8 cellular contexts compared by ENCODE assay signal in the genomic region with DNA sequence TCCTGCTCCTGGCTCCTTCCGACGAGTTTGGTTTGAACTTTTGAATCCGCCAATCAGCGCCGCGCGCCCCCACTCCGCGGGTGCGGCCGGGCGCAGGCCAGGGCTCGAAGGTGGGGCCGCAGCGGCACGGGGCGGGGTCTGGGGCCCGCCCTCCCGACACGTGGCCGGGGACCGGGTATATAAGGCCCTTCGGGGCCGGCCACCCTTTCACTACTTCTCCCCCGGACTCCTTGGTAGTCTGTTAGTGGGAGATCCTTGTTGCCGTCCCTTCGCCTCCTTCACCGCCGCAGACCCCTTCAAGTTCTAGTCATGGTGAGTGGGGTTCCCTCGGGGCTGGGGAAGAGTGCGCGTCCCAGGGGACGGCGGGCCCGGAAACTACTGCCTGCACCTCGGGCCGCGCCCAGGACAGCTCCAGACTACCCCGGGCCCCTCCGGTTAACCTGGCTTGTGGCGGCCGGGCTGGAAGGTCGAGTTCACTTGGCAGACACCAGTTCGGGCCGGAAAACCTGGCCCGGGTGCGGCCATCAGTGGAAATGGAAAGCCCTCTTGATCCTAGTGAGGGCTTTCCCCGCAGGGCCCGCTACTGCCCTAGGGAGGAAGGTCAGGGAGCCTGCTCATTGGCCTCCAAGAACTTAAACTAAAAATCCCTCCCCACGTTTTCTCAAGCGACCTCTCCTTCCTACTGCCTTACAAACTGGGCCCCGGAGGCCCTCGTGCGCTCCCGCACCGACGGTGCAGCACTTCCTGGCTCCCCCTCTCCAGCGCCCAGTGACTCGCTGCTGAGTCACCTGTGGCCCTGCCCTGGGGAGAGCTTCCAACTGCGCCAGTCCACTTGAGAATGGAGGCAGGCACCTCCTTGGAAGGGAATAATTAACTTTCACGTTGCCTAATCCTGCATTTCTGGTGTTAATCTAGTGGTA. TPM values are rescaled to one million over a fixed set of nuclear protein-coding genes. Genes with fewer than 3 reads are reported as not detected.
DNase-seq lines count a peak whose midpoint lies in the region; ATAC-seq lines count a peak whose summit lies in the region.

A gene (plus strand): TSS at position 210 of the 920 bp plus-strand sequence. CDS start 100 bp downstream, at position 310.

- peak within 1 kb of the TSS; percentile 92 for H3K4me3 Mint-ChIP-seq in activated T-helper 17 cell treated with anti-CD3 and anti-CD28 coated beads, Interleukin-2, amount 50 U/mL, for 72 hours
- H3K4me3 Mint-ChIP-seq in natural killer cell treated with Interleukin-12 subunit alpha and Interleukin-12 subunit beta and Interleukin-15 and Interleukin-18, amount 100 ng/mL, for 72 hours = peak within 1 kb of the TSS; percentile 91

- H3K4me1 Mint-ChIP-seq in activated T-helper 17 cell treated with anti-CD3 and anti-CD28 coated beads, Interleukin-2, amount 50 U/mL, for 72 hours = peaks cover 13% of the 10 kb centered on the region
- H3K4me1 Mint-ChIP-seq in natural killer cell treated with Interleukin-12 subunit alpha and Interleukin-12 subunit beta and Interleukin-15 and Interleukin-18, amount 100 ng/mL, for 72 hours (ENCODE audit: low read depth in 2 of 2) = peaks cover 18 to 19% of the 10 kb centered on the region in 2 donors

- H3K27ac Mint-ChIP-seq in activated T-helper 17 cell treated with anti-CD3 and anti-CD28 coated beads, Interleukin-2, amount 50 U/mL, for 72 hours = peak within 1 kb of the TSS; percentile 98
- H3K27ac Mint-ChIP-seq in natural killer cell treated with Interleukin-12 subunit alpha and Interleukin-12 subunit beta and Interleukin-15 and Interleukin-18, amount 100 ng/mL, for 72 hours = peak within 1 kb of the TSS; percentile 82 to 91

- peaks cover 51% of the 10 kb centered on the region for H3K36me3 Mint-ChIP-seq in activated T-helper 17 cell treated with anti-CD3 and anti-CD28 coated beads, Interleukin-2, amount 50 U/mL, for 72 hours (ENCODE audit: low read depth)
- peaks cover 9% of the 10 kb centered on the region for H3K36me3 Mint-ChIP-seq in natural killer cell treated with Interleukin-12 subunit alpha and Interleukin-12 subunit beta and Interleukin-15 and Interleukin-18, amount 100 ng/mL, for 72 hours

- ATAC-seq in GM21786 (IDR thresholded peaks at IDR 0.05; ENCODE audit: unreplicated experiment) = peak; percentile 75
- peak; percentile 87 for ATAC-seq in activated T-helper 17 cell treated with anti-CD3 and anti-CD28 coated beads, Interleukin-2, amount 50 U/mL, for 72 hours (replicated peaks)
- ATAC-seq in natural killer cell treated with Interleukin-12 subunit alpha and Interleukin-12 subunit beta and Interleukin-15 and Interleukin-18, amount 100 ng/mL, for 72 hours = peak; percentile 96 to 97

- peak; percentile 77 for DNase-seq in DMS79 (lab: John Stamatoyannopoulos, UW)
- peak; percentile 93 for DNase-seq in RPMI7951 (ENCODE audit: low read depth)
- DNase-seq in fibroblast of peridontal ligament (ENCODE audit: extremely low read depth) = peak; percentile 90
- DNase-seq in natural killer cell treated with Interleukin-12 subunit alpha and Interleukin-12 subunit beta and Interleukin-15 and Interleukin-18, amount 100 ng/mL, for 72 hours (ENCODE audit: low spot score) = peak; percentile 93
- peak; percentile 85 for DNase-seq in stimulated activated naive CD4-positive, alpha-beta T cell treated with Interleukin-2 at 50 U/mL for 16 hours (lab: John Stamatoyannopoulos, UW)

- H3K36me3 ChIP-seq in KOPT-K1 (ENCODE audit: insufficient read depth, low read length) = peaks cover 39% of the 10 kb centered on the region

- peak within 1 kb of the TSS; percentile 89 for H3K27ac ChIP-seq in KOPT-K1 (ENCODE audit: low read depth, low read length, poor library complexity, severe bottlenecking)

- H3K27me3 Mint-ChIP-seq in activated T-helper 17 cell treated with anti-CD3 and anti-CD28 coated beads, Interleukin-2, amount 50 U/mL, for 72 hours = no peaks in the 10 kb centered on the region
- H3K27me3 Mint-ChIP-seq in natural killer cell treated with Interleukin-12 subunit alpha and Interleukin-12 subunit beta and Interleukin-15 and Interleukin-18, amount 100 ng/mL, for 72 hours = no peaks in the 10 kb centered on the region

- no peaks in the 10 kb centered on the region for H3K9me3 ChIP-seq in KOPT-K1 (ENCODE audit: insufficient read depth, low read length, poor library complexity, severe bottlenecking)

- no peaks in the 10 kb centered on the region for H3K9me3 Mint-ChIP-seq in activated T-helper 17 cell treated with anti-CD3 and anti-CD28 coated beads, Interleukin-2, amount 50 U/mL, for 72 hours
- H3K9me3 Mint-ChIP-seq in natural killer cell treated with Interleukin-12 subunit alpha and Interleukin-12 subunit beta and Interleukin-15 and Interleukin-18, amount 100 ng/mL, for 72 hours = no peaks in the 10 kb centered on the region

RNA-seq across cellular contexts. Expression of the gene that starts here (rescaled TPM):
- total RNA-seq in RPMI7951 (2014; rRNA removed; shearing (Covaris generic)) = 1,253 and 1,613 TPM in 2 replicates
- 100 to 1,000 TPM; 277 to 363 TPM for total RNA-seq in activated T-helper 17 cell treated with anti-CD3 and anti-CD28 coated beads, Interleukin-2, amount 50 U/mL, for 72 hours
- 100 to 1,000 TPM; 260 to 358 TPM for total RNA-seq in natural killer cell treated with Interleukin-12 subunit alpha and Interleukin-12 subunit beta and Interleukin-15 and Interleukin-18, amount 100 ng/mL, for 72 hours

Comparison
In these comparisons a context has a peak if more than half of its experiments do, and no peak if none do; other contexts are left out.
1. Peak in every context shown above with its lines: DNase-seq, ATAC-seq and H3K27ac ChIP-seq.